ENCODE assay signal across 18 cellular contexts in the genomic region with DNA sequence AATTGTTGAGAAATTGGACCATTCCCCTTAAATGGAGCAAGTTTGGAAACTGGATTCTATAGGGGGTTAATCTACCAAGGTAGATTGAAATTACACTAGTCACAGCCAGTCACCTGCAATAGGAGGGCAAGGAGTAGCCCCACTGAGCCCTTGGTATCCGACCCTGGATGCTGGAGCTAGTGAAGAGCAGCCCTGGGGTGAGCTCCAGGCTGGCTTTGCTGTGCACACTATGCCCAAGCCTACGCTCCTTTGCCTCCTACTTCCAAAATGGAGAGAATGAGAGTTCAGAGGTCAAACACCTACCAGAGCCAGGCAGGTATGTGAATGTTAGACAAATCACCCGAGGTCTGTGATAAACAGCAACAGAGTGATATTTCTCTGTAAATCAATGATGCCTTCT. TPM values are rescaled to one million over a fixed set of nuclear protein-coding genes. Genes with fewer than 3 reads are reported as not detected.
DNase-seq lines count a peak whose midpoint lies in the region; ATAC-seq, FAIRE-seq and TF ChIP-seq lines count a peak whose summit lies in the region.
"Had no signal": no experiment of that assay in that cellular context is flagged by ENCODE, and none has a peak within 500 bp of the region (broad histone marks: within the 10 kb centered on the region; RNA-seq: fewer than 3 reads in every experiment).

No MANE protein-coding gene starts in this region.

- no peak for DNase-seq in activated naive CD4-positive, alpha-beta T cell treated with anti-CD3 and anti-CD28 coated beads for 36 hours
- DNase-seq in activated naive CD4-positive, alpha-beta T cell treated with Interleukin-2 at 50 U/mL for 16 hours, result no peak
- DNase-seq in GM12878 (ENCODE audit: low read depth, low spot score) (no peak), vagina (ENCODE audit: extremely low spot score in 2 of 2) (no peak), BE2C (no peak)
- DNase-seq: GF-D8, NCI-H1694 treated with DMSO at 0.1 percent for 48 hours, NCI-H345, T-helper 9 cell had no signal

- no peak for FAIRE-seq in GM12878 (lab: Jason Lieb, UNC)
- FAIRE-seq: colon, GM12892 had no signal

- TF ChIP-seq RAD21 in GM12878 (IDR thresholded peaks at IDR 0.05; ENCODE audit: insufficient read depth, low read depth, low read length), result no peak

- H3K4me2 ChIP-seq in GM12878 (ENCODE audit: control insufficient read depth, insufficient read depth), result no peak overlapping the region

- 78% methylated on average over 3 of the region's 3 CpGs for WGBS in GM12878 (ENCODE audit: insufficient coverage, insufficient replicate concordance, low lambda C conversion rate, missing lambda C conversion rate)

- POLR2A ChIA-PET in GM12878 (lab: Charles Lee), result no interaction called here

- no peak for TF ChIP-seq EP300 in GM12878 (IDR thresholded peaks at IDR 0.05; ENCODE audit: borderline replicate concordance in 1 of 2, control insufficient read depth in 1 of 2, low read depth in 2 of 2, low read length in 2 of 2)

- H3K9me3 Mint-ChIP-seq in activated naive CD4-positive, alpha-beta T cell treated with anti-CD3 and anti-CD28 coated beads for 36 hours, result no peaks in the 10 kb centered on the region
- H3K9me3 Mint-ChIP-seq in stimulated activated memory B cell treated with anti-CD40 and anti-IgM and Interleukin-4, amounts not matched to agents 10 μg/mL and 1 μg/mL and 100 μg/mL, for 72 hours, result no peaks in the 10 kb centered on the region

- no peaks in the 10 kb centered on the region for H3K27me3 Mint-ChIP-seq in activated naive CD4-positive, alpha-beta T cell treated with anti-CD3 and anti-CD28 coated beads for 36 hours (ENCODE audit: low read depth)
- H3K27me3 Mint-ChIP-seq in stimulated activated memory B cell treated with anti-CD40 and anti-IgM and Interleukin-4, amounts not matched to agents 10 μg/mL and 1 μg/mL and 100 μg/mL, for 72 hours, result no peaks in the 10 kb centered on the region

- no TSS peak for BruUV-seq in GM12878 (replicated peaks; lab: Mats Ljungman, UMichigan)

- intact Hi-C loops in activated naive CD4-positive, alpha-beta T cell treated with anti-CD3 and anti-CD28 coated beads for 36 hours (cut with micrococcal nuclease), result no loop called here
- intact Hi-C loops in GM12878 (cut with micrococcal nuclease; ENCODE audit: unreplicated experiment), result no loop called here
- intact Hi-C loops in vagina (cut with DNase I), result no loop called here

- TF ChIP-seq CTCF in GM12878 (IDR thresholded peaks at IDR 0.05 in 2 of 3, conservative IDR thresholded peaks at IDR 0.05 in 1 of 3; ENCODE audit: control insufficient read depth in 2 of 3, extremely low read depth in 1 of 3, insufficient read depth in 1 of 3, low read depth in 3 of 3, low read length in 3 of 3), result no peak
- TF ChIP-seq CTCF in vagina (IDR thresholded peaks at IDR 0.05), result no peak
- TF ChIP-seq CTCF in BE2C (IDR thresholded peaks at IDR 0.05; ENCODE audit: low read depth, low read length), result no peak

- no peak overlapping the region for H3K4me3 ChIP-seq in HUES48 (ENCODE audit: low read depth, low read length)
- H3K4me3 ChIP-seq in GM12878, result no peak overlapping the region
- H3K4me3 ChIP-seq in vagina, result no peak overlapping the region
- no peak overlapping the region for H3K4me3 ChIP-seq in BE2C (ENCODE audit: low read depth, low read length)
- H3K4me3 ChIP-seq: ascending aorta had no signal

- in situ Hi-C loops in GM12878 (cut with MboI), result no loop called here

- no peak overlapping the region for H2AFZ ChIP-seq in GM12878 (ENCODE audit: control insufficient read depth, low read depth, low read length)

- no peaks in the 10 kb centered on the region for H3K79me2 ChIP-seq in GM12878 (ENCODE audit: control insufficient read depth, insufficient read depth, low read length)

- H3K9me3 ChIP-seq in HUES48 (ENCODE audit: control insufficient read depth, insufficient read depth, low read length) (no peaks in the 10 kb centered on the region), GM12878 (replicated peaks; ENCODE audit: control insufficient read depth, insufficient read depth, low read length) (no peaks in the 10 kb centered on the region), vagina (no peaks in the 10 kb centered on the region), BE2C (no peaks in the 10 kb centered on the region)
- H3K9me3 ChIP-seq: ascending aorta, neutrophil had no signal

- no peaks in the 10 kb centered on the region for H4K20me1 ChIP-seq in GM12878 (ENCODE audit: control insufficient read depth, insufficient read depth)

- H3K4me1 ChIP-seq in HUES48 (ENCODE audit: control insufficient read depth, insufficient read depth, low read length) (peaks cover 11% of the 10 kb centered on the region; the same call in 1 of the 2 replicates), GM12878 (ENCODE audit: control insufficient read depth, insufficient read depth, low read length) (peaks cover 3% of the 10 kb centered on the region; the same call in 1 of the 2 replicates), vagina (peaks cover 19% of the 10 kb centered on the region), BE2C (no peaks in the 10 kb centered on the region; the same call in 1 of the 2 replicates)

- H3K4me1 Mint-ChIP-seq in activated naive CD4-positive, alpha-beta T cell treated with anti-CD3 and anti-CD28 coated beads for 36 hours (ENCODE audit: low read depth), result peaks cover 17% of the 10 kb centered on the region
- peaks cover 12% of the 10 kb centered on the region for H3K4me1 Mint-ChIP-seq in stimulated activated memory B cell treated with anti-CD40 and anti-IgM and Interleukin-4, amounts not matched to agents 10 μg/mL and 1 μg/mL and 100 μg/mL, for 72 hours

- H3K27ac Mint-ChIP-seq in activated naive CD4-positive, alpha-beta T cell treated with anti-CD3 and anti-CD28 coated beads for 36 hours, result peak overlapping the region; percentile 61
- H3K27ac Mint-ChIP-seq in stimulated activated memory B cell treated with anti-CD40 and anti-IgM and Interleukin-4, amounts not matched to agents 10 μg/mL and 1 μg/mL and 100 μg/mL, for 72 hours, result peak overlapping the region; percentile 46

- peaks cover 22% of the 10 kb centered on the region for H3K36me3 Mint-ChIP-seq in activated naive CD4-positive, alpha-beta T cell treated with anti-CD3 and anti-CD28 coated beads for 36 hours (ENCODE audit: low read depth)
- peaks cover 34% of the 10 kb centered on the region for H3K36me3 Mint-ChIP-seq in stimulated activated memory B cell treated with anti-CD40 and anti-IgM and Interleukin-4, amounts not matched to agents 10 μg/mL and 1 μg/mL and 100 μg/mL, for 72 hours

- TF ChIP-seq POLR2A in GM12878 (IDR thresholded peaks at IDR 0.05; ENCODE audit: low read depth, low read length) (peak; percentile 42), vagina (IDR thresholded peaks at IDR 0.05) (no peak)

- H3K36me3 ChIP-seq in HUES48 (ENCODE audit: control insufficient read depth, insufficient read depth, low read length) (peaks cover 55% of the 10 kb centered on the region), GM12878 (ENCODE audit: control insufficient read depth in 2 of 2, insufficient read depth in 2 of 2, low read length in 1 of 2) (peaks cover 15 to 18% of the 10 kb centered on the region in 2 experiments; a peak in 3 of 4 replicates), vagina (peaks cover 4 to 52% of the 10 kb centered on the region in 2 donors), BE2C (peaks cover 57% of the 10 kb centered on the region)

- ATAC-seq in GM12878, result no peak
- no peak for ATAC-seq in stimulated activated memory B cell treated with anti-CD40 and anti-IgM and Interleukin-4, amounts not matched to agents 10 μg/mL and 1 μg/mL and 100 μg/mL, for 72 hours
- ATAC-seq: foreskin keratinocyte had no signal

- H3K9ac ChIP-seq in HUES48 (ENCODE audit: low read depth, low read length), result no peak overlapping the region
- H3K9ac ChIP-seq in GM12878 (ENCODE audit: control insufficient read depth, insufficient read depth, low read length), result no peak overlapping the region

- RAD21 ChIA-PET in GM12878 (lab: Charles Lee; ENCODE audit: unreplicated experiment), result interaction anchor here (0.5 to 3.0 kb wide), 2 partner anchors 32 to 292 kb away, joined by 3 to 12 read pairs; no protein-coding TSS in a partner anchor

- no peak overlapping the region for H3K4me3 Mint-ChIP-seq in activated naive CD4-positive, alpha-beta T cell treated with anti-CD3 and anti-CD28 coated beads for 36 hours
- H3K4me3 Mint-ChIP-seq in stimulated activated memory B cell treated with anti-CD40 and anti-IgM and Interleukin-4, amounts not matched to agents 10 μg/mL and 1 μg/mL and 100 μg/mL, for 72 hours, result no peak overlapping the region
- H3K4me3 Mint-ChIP-seq: mesothelial cell of epicardium had no signal

- CTCF ChIA-PET in activated naive CD4-positive, alpha-beta T cell treated with anti-CD3 and anti-CD28 coated beads for 36 hours (lab: Charles Lee), result interaction anchor here (0.5 to 1.3 kb wide), 3 partner anchors 10 to 158 kb away, joined by 3 to 4 read pairs (median 3); no protein-coding TSS in a partner anchor
- CTCF ChIA-PET in GM12878 (lab: Yijun Ruan, JAX), result interaction anchor here (1.2 to 3.1 kb wide), 5 partner anchors 10 to 121 kb away, joined by 3 to 30 read pairs (median 5); partner anchors contain the start of genes MEI1 and POLR3H

- H3K27ac ChIP-seq in HUES48 (ENCODE audit: low read depth, low read length) (peak overlapping the region; percentile 1), GM12878 (ENCODE audit: control insufficient read depth, insufficient read depth) (no peak overlapping the region), vagina (no peak overlapping the region)
- H3K27ac ChIP-seq: ascending aorta, foreskin keratinocyte, neutrophil had no signal

- H3K27me3 ChIP-seq in HUES48 (ENCODE audit: control insufficient read depth, insufficient read depth, low read length) (no peaks in the 10 kb centered on the region), GM12878 (replicated peaks in 1 of 2; ENCODE audit: control insufficient read depth in 2 of 2, insufficient read depth in 2 of 2, low read length in 1 of 2) (no peaks in the 10 kb centered on the region), vagina (no peaks in the 10 kb centered on the region), BE2C (no peaks in the 10 kb centered on the region)
- H3K27me3 ChIP-seq: ascending aorta, foreskin keratinocyte, neutrophil had no signal

- SMC1A ChIA-PET in GM12878 (lab: Charles Lee; ENCODE audit: uncharacterized antibody, unreplicated experiment), result interaction anchor here (1.6 kb wide), 1 partner anchor 45 kb away, joined by 3 read pairs; no protein-coding TSS in a partner anchor

RNA-seq across cellular contexts. Expression of gene SNU13, which starts 23.7 kb away (rescaled TPM):
- total RNA-seq in activated naive CD4-positive, alpha-beta T cell treated with anti-CD3 and anti-CD28 coated beads for 36 hours, result 100 to 1,000 TPM; 265 to 277 TPM
- 43.0 and 51.7 TPM in 2 replicates for total RNA-seq in GM12878 (2013; cell fraction: nucleolus; rRNA removed)
- 196 and 204 TPM in 2 replicates for total RNA-seq in GM12878 (2014; rRNA removed)
- total RNA-seq in GM12878 (2014; rRNA removed; fragmentation: Illumina TruSeq; extraction: Trizol), result 153 and 157 TPM in 2 replicates
- total RNA-seq in GM12878 (2021), result 232 and 236 TPM in 2 replicates
- 192 TPM for polyA plus RNA-seq in GM12878 (2011; ENCODE audit: low read depth)
- 158 and 265 TPM in 2 replicates for polyA plus RNA-seq in GM12878 (2011; rRNA removed)
- polyA plus RNA-seq in GM12878 (2011; cell fraction: cytosol; rRNA removed), result 270 and 433 TPM in 2 replicates
- polyA plus RNA-seq in GM12878 (2011; cell fraction: nucleus; rRNA removed), result 170 and 206 TPM in 2 replicates
- polyA plus RNA-seq in GM12878 (2012), result 142 and 149 TPM in 2 replicates
- polyA plus RNA-seq in GM12878 (2014; fragmentation: Illumina TruSeq; extraction: Trizol), result 123 and 211 TPM in 2 replicates
- 100 to 1,000 TPM; 611 to 870 TPM for polyA plus RNA-seq in GM12878 (2014; fragmentation: Nextera tagmentation; extraction: Ambion mirVana)
- 246 and 249 TPM in 2 replicates for polyA plus RNA-seq in GM12878 (2014; rRNA removed)
- polyA plus RNA-seq in GM12878 (2016; fragmentation: Nextera tagmentation; extraction: Ambion mirVana), result 100 to 1,000 TPM; 457 to 472 TPM
- 105 and 142 TPM in 2 replicates for polyA minus RNA-seq in GM12878 (2011; rRNA and poly(A)+ RNA removed)
- 37.7 and 51.7 TPM in 2 replicates for polyA minus RNA-seq in GM12878 (2011; cell fraction: cytosol; rRNA and poly(A)+ RNA removed)
- polyA minus RNA-seq in GM12878 (2011; cell fraction: nucleus; rRNA and poly(A)+ RNA removed), result 27.7 and 41.9 TPM in 2 replicates
- 113 TPM for total RNA-seq in vagina
- polyA plus RNA-seq in BE2C (2012; ENCODE audit: insufficient read depth, insufficient read length, low read depth), result 634 TPM

RNA-seq across cellular contexts. Expression of gene MEI1, which starts 34.4 kb away (rescaled TPM):
- total RNA-seq in activated naive CD4-positive, alpha-beta T cell treated with anti-CD3 and anti-CD28 coated beads for 36 hours, result 10 to 100 TPM; 28.4 to 28.8 TPM
- 33.1 and 40.8 TPM in 2 replicates for total RNA-seq in GM12878 (2013; cell fraction: nucleolus; rRNA removed)
- 33.4 and 42.2 TPM in 2 replicates for total RNA-seq in GM12878 (2014; rRNA removed)
- total RNA-seq in GM12878 (2014; rRNA removed; fragmentation: Illumina TruSeq; extraction: Trizol), result 28.1 and 30.3 TPM in 2 replicates
- total RNA-seq in GM12878 (2021), result 31.0 and 33.1 TPM in 2 replicates
- 49.4 TPM for polyA plus RNA-seq in GM12878 (2011; ENCODE audit: low read depth)
- 30.6 and 33.9 TPM in 2 replicates for polyA plus RNA-seq in GM12878 (2011; rRNA removed)
- 47.3 and 55.1 TPM in 2 replicates for polyA plus RNA-seq in GM12878 (2011; cell fraction: cytosol; rRNA removed)
- polyA plus RNA-seq in GM12878 (2011; cell fraction: nucleus; rRNA removed), result 44.9 and 61.2 TPM in 2 replicates
- 45.8 and 48.1 TPM in 2 replicates for polyA plus RNA-seq in GM12878 (2012)
- 19.2 and 27.9 TPM in 2 replicates for polyA plus RNA-seq in GM12878 (2014; fragmentation: Illumina TruSeq; extraction: Trizol)
- polyA plus RNA-seq in GM12878 (2014; fragmentation: Nextera tagmentation; extraction: Ambion mirVana), result 10 to 100 TPM; 32.3 to 37.7 TPM
- 44.8 and 47.3 TPM in 2 replicates for polyA plus RNA-seq in GM12878 (2014; rRNA removed)
- polyA plus RNA-seq in GM12878 (2016; fragmentation: Nextera tagmentation; extraction: Ambion mirVana), result 10 to 100 TPM; 48.8 to 48.9 TPM
- polyA minus RNA-seq in GM12878 (2011; rRNA and poly(A)+ RNA removed), result 25.2 and 39.6 TPM in 2 replicates
- polyA minus RNA-seq in GM12878 (2011; cell fraction: cytosol; rRNA and poly(A)+ RNA removed), result 7.6 and 14.7 TPM in 2 replicates
- polyA minus RNA-seq in GM12878 (2011; cell fraction: nucleus; rRNA and poly(A)+ RNA removed), result 21.6 and 23.9 TPM in 2 replicates
- 6.4 TPM for total RNA-seq in vagina
- polyA plus RNA-seq in BE2C (2012; ENCODE audit: insufficient read depth, insufficient read length, low read depth), result not detected
- total RNA-seq: ascending aorta, foreskin keratinocyte, MCF 10A had no signal

RNA-seq across cellular contexts. Expression of gene XRCC6, which starts 43.9 kb away (rescaled TPM):
- 100 to 1,000 TPM; 424 to 436 TPM for total RNA-seq in activated naive CD4-positive, alpha-beta T cell treated with anti-CD3 and anti-CD28 coated beads for 36 hours
- total RNA-seq in GM12878 (2013; cell fraction: nucleolus; rRNA removed), result 96.7 and 104 TPM in 2 replicates
- total RNA-seq in GM12878 (2014; rRNA removed), result 360 and 389 TPM in 2 replicates
- 370 and 398 TPM in 2 replicates for total RNA-seq in GM12878 (2014; rRNA removed; fragmentation: Illumina TruSeq; extraction: Trizol)
- total RNA-seq in GM12878 (2021), result 331 and 336 TPM in 2 replicates
- 212 TPM for polyA plus RNA-seq in GM12878 (2011; ENCODE audit: low read depth)
- 212 and 219 TPM in 2 replicates for polyA plus RNA-seq in GM12878 (2011; rRNA removed)
- polyA plus RNA-seq in GM12878 (2011; cell fraction: cytosol; rRNA removed), result 181 and 199 TPM in 2 replicates
- polyA plus RNA-seq in GM12878 (2011; cell fraction: nucleus; rRNA removed), result 88.3 and 142 TPM in 2 replicates
- 229 and 278 TPM in 2 replicates for polyA plus RNA-seq in GM12878 (2012)
- 443 and 471 TPM in 2 replicates for polyA plus RNA-seq in GM12878 (2014; fragmentation: Illumina TruSeq; extraction: Trizol)
- polyA plus RNA-seq in GM12878 (2014; fragmentation: Nextera tagmentation; extraction: Ambion mirVana), result 100 to 1,000 TPM; 186 to 334 TPM
- 327 and 336 TPM in 2 replicates for polyA plus RNA-seq in GM12878 (2014; rRNA removed)
- 100 to 1,000 TPM; 683 to 718 TPM for polyA plus RNA-seq in GM12878 (2016; fragmentation: Nextera tagmentation; extraction: Ambion mirVana)
- 120 and 121 TPM in 2 replicates for polyA minus RNA-seq in GM12878 (2011; rRNA and poly(A)+ RNA removed)
- 46.4 and 59.8 TPM in 2 replicates for polyA minus RNA-seq in GM12878 (2011; cell fraction: cytosol; rRNA and poly(A)+ RNA removed)
- polyA minus RNA-seq in GM12878 (2011; cell fraction: nucleus; rRNA and poly(A)+ RNA removed), result 14.6 and 23.8 TPM in 2 replicates
- 158 TPM for total RNA-seq in vagina
- polyA plus RNA-seq in BE2C (2012; ENCODE audit: insufficient read depth, insufficient read length, low read depth), result 422 TPM

RNA-seq across cellular contexts. Expression of gene DESI1, which starts 44.1 kb away (rescaled TPM):
- total RNA-seq in activated naive CD4-positive, alpha-beta T cell treated with anti-CD3 and anti-CD28 coated beads for 36 hours, result 10 to 100 TPM; 57.3 to 64.8 TPM
- total RNA-seq in GM12878 (2013; cell fraction: nucleolus; rRNA removed), result 45.5 and 55.8 TPM in 2 replicates
- total RNA-seq in GM12878 (2014; rRNA removed) (30.8 and 31.2 TPM in 2 replicates), GM12878 (2014; rRNA removed; fragmentation: Illumina TruSeq; extraction: Trizol) (32.8 and 37.1 TPM in 2 replicates), GM12878 (2021) (48.2 and 51.7 TPM in 2 replicates), vagina (20.6 TPM)
- 13.5 TPM for polyA plus RNA-seq in GM12878 (2011; ENCODE audit: low read depth)
- polyA plus RNA-seq in GM12878 (2011; rRNA removed) (29.4 and 33.7 TPM in 2 replicates), GM12878 (2014; fragmentation: Illumina TruSeq; extraction: Trizol) (48.1 and 51.7 TPM in 2 replicates), GM12878 (2014; fragmentation: Nextera tagmentation; extraction: Ambion mirVana) (10 to 100 TPM in 1 of 2 experiments, 1 to 10 TPM in 1; 8.0 to 17.2 TPM), GM12878 (2014; rRNA removed) (44.0 and 46.4 TPM in 2 replicates), GM12878 (2016; fragmentation: Nextera tagmentation; extraction: Ambion mirVana) (10 to 100 TPM; 76.3 to 76.8 TPM)
- 35.2 and 38.2 TPM in 2 replicates for polyA plus RNA-seq in GM12878 (2011; cell fraction: cytosol; rRNA removed)
- 59.5 and 65.2 TPM in 2 replicates for polyA plus RNA-seq in GM12878 (2011; cell fraction: nucleus; rRNA removed)
- polyA plus RNA-seq in GM12878 (2012), result 22.4 and 22.5 TPM in 2 replicates
- polyA minus RNA-seq in GM12878 (2011; rRNA and poly(A)+ RNA removed), result 34.8 and 40.6 TPM in 2 replicates
- 11.0 and 15.1 TPM in 2 replicates for polyA minus RNA-seq in GM12878 (2011; cell fraction: cytosol; rRNA and poly(A)+ RNA removed)
- polyA minus RNA-seq in GM12878 (2011; cell fraction: nucleus; rRNA and poly(A)+ RNA removed), result 17.3 and 32.5 TPM in 2 replicates
- polyA plus RNA-seq in BE2C (2012; ENCODE audit: insufficient read depth, insufficient read length, low read depth), result 17.2 TPM
